1 cellular context compared by ENCODE assay signal in the genomic region with DNA sequence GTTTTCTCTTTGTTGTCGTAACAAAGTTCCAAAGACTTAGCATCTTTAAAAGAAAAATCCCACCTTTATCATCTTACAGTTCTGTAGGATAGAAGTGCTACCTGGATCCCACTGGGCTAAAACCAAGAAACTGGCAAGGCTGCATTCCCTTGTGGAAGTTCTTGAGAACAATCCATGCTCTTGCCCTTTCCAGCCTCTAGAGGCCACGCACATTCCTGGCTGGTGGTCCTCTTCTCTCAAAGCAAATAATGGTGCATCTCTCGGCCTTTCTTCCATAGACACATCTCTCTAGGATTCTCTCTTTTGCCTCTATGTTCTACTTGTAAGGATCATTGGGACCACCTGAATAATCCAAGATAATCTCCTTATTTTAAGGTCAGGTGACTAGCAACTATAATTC.
A peak's percentile ranks its signal among the peaks of the same experiment; 100 is the strongest.
TF ChIP-seq lines count a peak whose summit lies in the region.

No MANE protein-coding gene starts in this region.

TF ChIP-seq in GM23338, 12 proteins besides CTCF, POLR2A, EP300 and RAD21 (continued from another document):
- TF ChIP-seq, protein P1, sequence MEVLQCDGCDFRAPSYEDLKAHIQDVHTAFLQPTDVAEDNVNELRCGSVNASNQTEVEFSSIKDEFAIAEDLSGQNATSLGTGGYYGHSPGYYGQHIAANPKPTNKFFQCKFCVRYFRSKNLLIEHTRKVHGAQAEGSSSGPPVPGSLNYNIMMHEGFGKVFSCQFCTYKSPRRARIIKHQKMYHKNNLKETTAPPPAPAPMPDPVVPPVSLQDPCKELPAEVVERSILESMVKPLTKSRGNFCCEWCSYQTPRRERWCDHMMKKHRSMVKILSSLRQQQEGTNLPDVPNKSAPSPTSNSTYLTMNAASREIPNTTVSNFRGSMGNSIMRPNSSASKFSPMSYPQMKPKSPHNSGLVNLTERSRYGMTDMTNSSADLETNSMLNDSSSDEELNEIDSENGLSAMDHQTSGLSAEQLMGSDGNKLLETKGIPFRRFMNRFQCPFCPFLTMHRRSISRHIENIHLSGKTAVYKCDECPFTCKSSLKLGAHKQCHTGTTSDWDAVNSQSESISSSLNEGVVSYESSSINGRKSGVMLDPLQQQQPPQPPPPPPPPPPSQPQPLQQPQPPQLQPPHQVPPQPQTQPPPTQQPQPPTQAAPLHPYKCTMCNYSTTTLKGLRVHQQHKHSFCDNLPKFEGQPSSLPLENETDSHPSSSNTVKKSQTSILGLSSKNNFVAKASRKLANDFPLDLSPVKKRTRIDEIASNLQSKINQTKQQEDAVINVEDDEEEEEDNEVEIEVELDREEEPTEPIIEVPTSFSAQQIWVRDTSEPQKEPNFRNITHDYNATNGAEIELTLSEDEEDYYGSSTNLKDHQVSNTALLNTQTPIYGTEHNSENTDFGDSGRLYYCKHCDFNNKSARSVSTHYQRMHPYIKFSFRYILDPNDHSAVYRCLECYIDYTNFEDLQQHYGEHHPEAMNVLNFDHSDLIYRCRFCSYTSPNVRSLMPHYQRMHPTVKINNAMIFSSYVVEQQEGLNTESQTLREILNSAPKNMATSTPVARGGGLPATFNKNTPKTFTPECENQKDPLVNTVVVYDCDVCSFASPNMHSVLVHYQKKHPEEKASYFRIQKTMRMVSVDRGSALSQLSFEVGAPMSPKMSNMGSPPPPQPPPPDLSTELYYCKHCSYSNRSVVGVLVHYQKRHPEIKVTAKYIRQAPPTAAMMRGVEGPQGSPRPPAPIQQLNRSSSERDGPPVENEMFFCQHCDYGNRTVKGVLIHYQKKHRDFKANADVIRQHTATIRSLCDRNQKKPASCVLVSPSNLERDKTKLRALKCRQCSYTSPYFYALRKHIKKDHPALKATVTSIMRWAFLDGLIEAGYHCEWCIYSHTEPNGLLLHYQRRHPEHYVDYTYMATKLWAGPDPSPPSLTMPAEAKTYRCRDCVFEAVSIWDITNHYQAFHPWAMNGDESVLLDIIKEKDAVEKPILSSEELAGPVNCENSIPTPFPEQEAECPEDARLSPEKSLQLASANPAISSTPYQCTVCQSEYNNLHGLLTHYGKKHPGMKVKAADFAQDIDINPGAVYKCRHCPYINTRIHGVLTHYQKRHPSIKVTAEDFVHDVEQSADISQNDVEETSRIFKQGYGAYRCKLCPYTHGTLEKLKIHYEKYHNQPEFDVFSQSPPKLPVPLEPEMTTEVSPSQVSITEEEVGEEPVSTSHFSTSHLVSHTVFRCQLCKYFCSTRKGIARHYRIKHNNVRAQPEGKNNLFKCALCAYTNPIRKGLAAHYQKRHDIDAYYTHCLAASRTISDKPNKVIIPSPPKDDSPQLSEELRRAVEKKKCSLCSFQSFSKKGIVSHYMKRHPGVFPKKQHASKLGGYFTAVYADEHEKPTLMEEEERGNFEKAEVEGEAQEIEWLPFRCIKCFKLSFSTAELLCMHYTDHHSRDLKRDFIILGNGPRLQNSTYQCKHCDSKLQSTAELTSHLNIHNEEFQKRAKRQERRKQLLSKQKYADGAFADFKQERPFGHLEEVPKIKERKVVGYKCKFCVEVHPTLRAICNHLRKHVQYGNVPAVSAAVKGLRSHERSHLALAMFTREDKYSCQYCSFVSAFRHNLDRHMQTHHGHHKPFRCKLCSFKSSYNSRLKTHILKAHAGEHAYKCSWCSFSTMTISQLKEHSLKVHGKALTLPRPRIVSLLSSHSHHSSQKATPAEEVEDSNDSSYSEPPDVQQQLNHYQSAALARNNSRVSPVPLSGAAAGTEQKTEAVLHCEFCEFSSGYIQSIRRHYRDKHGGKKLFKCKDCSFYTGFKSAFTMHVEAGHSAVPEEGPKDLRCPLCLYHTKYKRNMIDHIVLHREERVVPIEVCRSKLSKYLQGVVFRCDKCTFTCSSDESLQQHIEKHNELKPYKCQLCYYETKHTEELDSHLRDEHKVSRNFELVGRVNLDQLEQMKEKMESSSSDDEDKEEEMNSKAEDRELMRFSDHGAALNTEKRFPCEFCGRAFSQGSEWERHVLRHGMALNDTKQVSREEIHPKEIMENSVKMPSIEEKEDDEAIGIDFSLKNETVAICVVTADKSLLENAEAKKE (CRISPR knock-in tag; IDR thresholded peaks at IDR 0.05), result peak; percentile 93
- no peak for TF ChIP-seq JUNB (IDR thresholded peaks at IDR 0.05; ENCODE audit: unreplicated experiment)
TF ChIP-seq in GM23338: peak in this region for 1.
